In the genomic region with DNA sequence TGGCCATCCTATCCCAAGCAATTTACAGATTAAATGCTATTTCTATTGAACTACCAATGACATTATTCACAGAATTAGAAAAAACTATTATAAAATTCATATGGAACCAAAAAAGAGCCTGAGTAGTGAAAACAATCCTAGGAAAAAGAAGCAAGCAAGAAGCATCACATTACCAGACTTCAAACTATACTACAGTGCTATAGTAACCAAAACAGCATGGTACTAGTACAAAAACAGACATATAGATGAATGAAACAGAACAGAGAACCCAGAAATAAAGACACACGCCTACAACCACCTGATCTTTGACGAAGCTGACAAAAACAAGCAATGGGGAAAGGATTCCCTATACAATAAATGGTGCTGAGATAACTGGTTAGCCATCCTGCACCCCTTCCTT, we compare ENCODE assay signal across 21 cellular contexts.
"Had no signal": no experiment of that assay in that cellular context is flagged by ENCODE, and none has a peak within 500 bp of the region (broad histone marks: within the 10 kb centered on the region; RNA-seq: fewer than 3 reads in every experiment).

No MANE protein-coding gene starts in this region.

- H3K9me3 ChIP-seq: Peyer's patch, SJCRH30, SK-N-SH had no signal

- H3K9me2 ChIP-seq: SK-N-SH had no signal

- H3K4me2 ChIP-seq: SK-N-SH had no signal

- H3K27me3 ChIP-seq: Peyer's patch, SJCRH30 had no signal

- H3K4me1 ChIP-seq: Peyer's patch had no signal

- H3K27ac ChIP-seq: RWPE1, SJCRH30, WERI-Rb-1 had no signal

- H3K27me3 Mint-ChIP-seq: activated CD4-positive, alpha-beta T cell treated with anti-CD3 and anti-CD28 coated beads for 36 hours; activated CD8-positive, alpha-beta memory T cell treated with anti-CD3 and anti-CD28 coated beads, Interleukin-2, amount 10 ng/mL, durations not matched to agents 7 days and 5 days; activated naive CD4-positive, alpha-beta T cell treated with anti-CD3 and anti-CD28 coated beads, Interleukin-2, amount 10 ng/mL, durations not matched to agents 7 days and 5 days; activated naive CD8-positive, alpha-beta T cell treated with anti-CD3 and anti-CD28 coated beads for 36 hours; activated T-cell treated with anti-CD3 and anti-CD28 coated beads, Interleukin-2, amount 50 U/mL, for 24 hours had no signal

- ATAC-seq: activated CD4-positive, alpha-beta T cell treated with anti-CD3 and anti-CD28 coated beads for 36 hours; activated CD8-positive, alpha-beta memory T cell treated with anti-CD3 and anti-CD28 coated beads, Interleukin-2, amount 10 ng/mL, durations not matched to agents 7 days and 5 days had no signal

- H3K36me3 ChIP-seq: Peyer's patch, SJCRH30, WERI-Rb-1 had no signal

- H3K27ac Mint-ChIP-seq: activated CD4-positive, alpha-beta T cell treated with anti-CD3 and anti-CD28 coated beads for 36 hours; activated CD8-positive, alpha-beta memory T cell treated with anti-CD3 and anti-CD28 coated beads, Interleukin-2, amount 10 ng/mL, durations not matched to agents 7 days and 5 days; activated naive CD4-positive, alpha-beta T cell treated with anti-CD3 and anti-CD28 coated beads, Interleukin-2, amount 10 ng/mL, durations not matched to agents 7 days and 5 days; activated naive CD8-positive, alpha-beta T cell treated with anti-CD3 and anti-CD28 coated beads for 36 hours; activated T-cell treated with anti-CD3 and anti-CD28 coated beads, Interleukin-2, amount 50 U/mL, for 24 hours had no signal

- H3K4me3 Mint-ChIP-seq: activated CD4-positive, alpha-beta T cell treated with anti-CD3 and anti-CD28 coated beads for 36 hours; activated CD8-positive, alpha-beta memory T cell treated with anti-CD3 and anti-CD28 coated beads, Interleukin-2, amount 10 ng/mL, durations not matched to agents 7 days and 5 days; activated naive CD4-positive, alpha-beta T cell treated with anti-CD3 and anti-CD28 coated beads, Interleukin-2, amount 10 ng/mL, durations not matched to agents 7 days and 5 days; activated naive CD8-positive, alpha-beta T cell treated with anti-CD3 and anti-CD28 coated beads for 36 hours; activated T-cell treated with anti-CD3 and anti-CD28 coated beads, Interleukin-2, amount 50 U/mL, for 24 hours had no signal

- H3K4me3 ChIP-seq: Peyer's patch, SJCRH30 had no signal

- DNase-seq: activated CD4-positive, alpha-beta T cell treated with anti-CD3 and anti-CD28 coated beads for 36 hours; activated CD8-positive, alpha-beta memory T cell treated with anti-CD3 and anti-CD28 coated beads, Interleukin-2, amount 10 ng/mL, durations not matched to agents 7 days and 5 days; activated gamma-delta T cell treated with Interleukin-2 at 50 U/mL for 16 hours; activated naive CD4-positive, alpha-beta T cell treated with anti-CD3 and anti-CD28 coated beads, Interleukin-2, amount 10 ng/mL, durations not matched to agents 7 days and 5 days; activated naive CD8-positive, alpha-beta T cell treated with anti-CD3 and anti-CD28 coated beads for 36 hours; activated T-cell treated with anti-CD3 and anti-CD28 coated beads, Interleukin-2, amount 50 U/mL, for 24 hours; cerebellar nuclear complex; MM.1S; NCI-H1105; NCI-H1436; NCI-H1694 treated with DMSO at 0.1 percent for 48 hours; NCI-H2029 treated with DMSO at 0.1 percent for 48 hours; NCI-H446; NCI-H524; Peyer's patch; Right ventricle myocardium superior; SJCRH30; SK-N-SH; T-helper 1 cell; WERI-Rb-1 had no signal
